18 cellular contexts compared by ENCODE assay signal in the genomic region with DNA sequence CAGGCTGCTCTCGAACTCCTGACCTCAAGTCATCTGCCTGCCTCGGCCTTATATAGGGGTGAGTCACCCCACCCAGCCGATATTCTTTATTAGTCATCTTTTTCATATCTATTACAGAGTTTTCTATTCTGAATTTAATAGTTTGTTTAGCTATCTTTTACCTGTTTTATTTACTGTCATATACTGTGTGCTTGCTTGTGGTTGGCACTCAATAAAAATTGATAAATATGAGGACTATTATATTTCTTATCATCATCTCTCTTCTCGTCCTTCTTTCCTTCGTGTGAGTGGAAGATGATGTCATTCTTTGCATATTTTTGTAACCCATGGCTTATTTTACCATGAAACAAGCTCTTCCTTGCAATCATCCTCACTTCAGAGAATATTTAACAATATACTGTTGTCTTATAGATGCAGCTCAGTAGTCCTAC.
DNase-seq lines count a peak whose midpoint lies in the region; ATAC-seq and TF ChIP-seq lines count a peak whose summit lies in the region.
"Had no signal": no experiment of that assay in that cellular context is flagged by ENCODE, and none has a peak within 500 bp of the region (broad histone marks: within the 10 kb centered on the region; RNA-seq: fewer than 3 reads in every experiment).

No MANE protein-coding gene starts in this region.

- 19 to 24% methylated on average over 5 of the region's 5 CpGs for WGBS in GM23248 (ENCODE audit: low coverage in 1 of 2, low lambda C conversion rate in 2 of 2, missing lambda C conversion rate in 2 of 2), 2 experiments

- in situ Hi-C loops in GM23248 (cut with MboI) (loop anchor here (25.0 kb wide), 1 partner anchor 253 kb away; a partner anchor contains a TSS), Panc1 (cut with HindIII; ENCODE audit: low pct_unique_long_range_greater_than_20kb, low sequenced_read_pairs) (no loop called here)

- no peak overlapping the region for H3K4me3 Mint-ChIP-seq in brain
- H3K4me3 Mint-ChIP-seq: activated CD4-positive, alpha-beta memory T cell treated with anti-CD3 and anti-CD28 coated beads for 36 hours; activated T-cell treated with anti-CD3 and anti-CD28 coated beads, Interleukin-2, amount 50 U/mL, for 24 hours had no signal

- peak overlapping the region; percentile 24 for H3K4me2 ChIP-seq in GM23248 (ENCODE audit: unreplicated experiment)

- H3K27me3 ChIP-seq in GM23248 (replicated peaks; ENCODE audit: insufficient read depth) (no peaks in the 10 kb centered on the region), Panc1 (ENCODE audit: control insufficient read depth, insufficient read depth, low read length) (no peaks in the 10 kb centered on the region), uterus (no peaks in the 10 kb centered on the region)
- H3K27me3 ChIP-seq: Peyer's patch, right atrium auricular region had no signal

- H2AFZ ChIP-seq in GM23248 = no peak overlapping the region

- peaks cover 26% of the 10 kb centered on the region for H3F3A ChIP-seq in GM23248 (ENCODE audit: insufficient read depth)

- peak; percentile 73 for DNase-seq in GM23248
- DNase-seq in Panc1 (ENCODE audit: low read depth, low spot score) = no peak
- DNase-seq in iris pigment epithelial cell (ENCODE audit: low read depth) = peak; percentile 67
- DNase-seq in NCI-H345 treated with DMSO at 0.1 percent for 48 hours (lab: John Stamatoyannopoulos, UW; ENCODE audit: unreplicated experiment) = no peak
- no peak for DNase-seq in uterus
- no peak for DNase-seq in NCI-H187 treated with DMSO at 0.1 percent for 48 hours (lab: John Stamatoyannopoulos, UW)
- DNase-seq: activated CD4-positive, alpha-beta memory T cell treated with anti-CD3 and anti-CD28 coated beads for 36 hours; activated naive CD4-positive, alpha-beta T cell treated with anti-CD3 and anti-CD28 coated beads, Interleukin-2, amount 50 U/mL, for 16 hours; activated T-cell treated with anti-CD3 and anti-CD28 coated beads, Interleukin-2, amount 50 U/mL, for 24 hours; effector CD8-positive, alpha-beta T cell; left colon; NCI-H2107; NCI-H526 treated with DMSO at 0.1 percent for 48 hours; Peyer's patch had no signal

- H3K9me3 ChIP-seq in GM23248 (ENCODE audit: low read depth) (no peaks in the 10 kb centered on the region), Panc1 (ENCODE audit: control insufficient read depth, insufficient read depth, low read depth, low read length) (no peaks in the 10 kb centered on the region), uterus (no peaks in the 10 kb centered on the region)
- H3K9me3 ChIP-seq: Peyer's patch, right atrium auricular region had no signal

- H3K27ac ChIP-seq in GM23248 (peak overlapping the region; percentile 63), Panc1 (ENCODE audit: low read length) (no peak overlapping the region; the same call in 1 of the 2 replicates), uterus (no peak overlapping the region)
- H3K27ac ChIP-seq: Peyer's patch, VCaP had no signal

- peaks cover 7% of the 10 kb centered on the region; the same call in 1 of the 2 replicates for H3K9me2 ChIP-seq in GM23248 (ENCODE audit: insufficient read depth)

- peak overlapping the region; percentile 23; the same call in 1 of the 2 replicates for H3K9ac ChIP-seq in GM23248

- CTCF ChIA-PET in Panc1 (lab: Charles Lee) = no interaction called here

- peak; percentile 33; the same call in 1 of the 2 replicates for ATAC-seq in Panc1
- no peak for ATAC-seq in GM19395 (IDR thresholded peaks at IDR 0.05; ENCODE audit: unreplicated experiment)
- ATAC-seq: left colon had no signal

- peak overlapping the region in 3 of 5 experiments; percentile 3 to 83 (median 17) for H3K27ac Mint-ChIP-seq in brain
- H3K27ac Mint-ChIP-seq: activated CD4-positive, alpha-beta memory T cell treated with anti-CD3 and anti-CD28 coated beads for 36 hours; activated T-cell treated with anti-CD3 and anti-CD28 coated beads, Interleukin-2, amount 50 U/mL, for 24 hours had no signal

- no peak for TF ChIP-seq POLR2A in uterus (IDR thresholded peaks at IDR 0.05)

- no peak for TF ChIP-seq CTCF in Panc1 (IDR thresholded peaks at IDR 0.05)
- no peak for TF ChIP-seq CTCF in brain (conservative IDR thresholded peaks at IDR 0.05)
- TF ChIP-seq CTCF in uterus (IDR thresholded peaks at IDR 0.05) = no peak

- H3K36me3 Mint-ChIP-seq in brain = no peaks in the 10 kb centered on the region
- H3K36me3 Mint-ChIP-seq: activated CD4-positive, alpha-beta memory T cell treated with anti-CD3 and anti-CD28 coated beads for 36 hours had no signal

- H4K20me1 ChIP-seq in GM23248 (ENCODE audit: insufficient read depth) = no peaks in the 10 kb centered on the region

- POLR2A ChIA-PET in Panc1 (lab: Charles Lee) = interaction anchor here (0.6 kb wide), 1 partner anchor 242 kb away, joined by 3 read pairs; no protein-coding TSS in a partner anchor

- peaks cover 0 to 7% (median 0%) of the 10 kb centered on the region in 5 experiments for H3K9me3 Mint-ChIP-seq in brain
- H3K9me3 Mint-ChIP-seq: activated CD4-positive, alpha-beta memory T cell treated with anti-CD3 and anti-CD28 coated beads for 36 hours; activated T-cell treated with anti-CD3 and anti-CD28 coated beads, Interleukin-2, amount 50 U/mL, for 24 hours had no signal

- H3K4me1 Mint-ChIP-seq in brain = peaks cover 47% of the 10 kb centered on the region

- H3K4me3 ChIP-seq in GM23248 (0 out of 2 replicates have a peak overlapping the region, but pooled peaks have one; percentile 7), Panc1 (ENCODE audit: low read depth in 2 of 2, low read length in 2 of 2) (no peak overlapping the region), uterus (no peak overlapping the region)
- H3K4me3 ChIP-seq: Peyer's patch, right atrium auricular region had no signal

- no peaks in the 10 kb centered on the region for H3K36me3 ChIP-seq in GM23248 (ENCODE audit: low read depth)
- no peaks in the 10 kb centered on the region for H3K36me3 ChIP-seq in Panc1 (ENCODE audit: control insufficient read depth, insufficient read depth, low read length)
- no peaks in the 10 kb centered on the region for H3K36me3 ChIP-seq in uterus
- H3K36me3 ChIP-seq: Peyer's patch, right atrium auricular region had no signal

- H3K79me2 ChIP-seq in GM23248 (ENCODE audit: insufficient read depth) = no peaks in the 10 kb centered on the region

- H3K27me3 Mint-ChIP-seq in brain = peaks cover 4% of the 10 kb centered on the region
- H3K27me3 Mint-ChIP-seq: activated CD4-positive, alpha-beta memory T cell treated with anti-CD3 and anti-CD28 coated beads for 36 hours; activated T-cell treated with anti-CD3 and anti-CD28 coated beads, Interleukin-2, amount 50 U/mL, for 24 hours had no signal

- intact Hi-C loops in Panc1 (cut with micrococcal nuclease; ENCODE audit: unreplicated experiment) = loop anchor here (10.0 kb wide), 1 partner anchor 656 kb away; no protein-coding TSS in a partner anchor
- intact Hi-C loops in uterus (cut with DNase I; ENCODE audit: low total_unique reads) = no loop called here

- peaks cover 36% of the 10 kb centered on the region for H3K4me1 ChIP-seq in GM23248 (ENCODE audit: insufficient read depth)
- peaks cover 44% of the 10 kb centered on the region for H3K4me1 ChIP-seq in Panc1 (ENCODE audit: control insufficient read depth, insufficient read depth, low read length)
- H3K4me1 ChIP-seq in uterus = no peaks in the 10 kb centered on the region
- H3K4me1 ChIP-seq: Peyer's patch had no signal

- BruUV-seq in Panc1 (replicated peaks; lab: Mats Ljungman, UMichigan) = no TSS peak

Comparison
In these comparisons a context has a peak if more than half of its experiments do, and no peak if none do; other contexts are left out.
1. DNase-seq: peak in GM23248 (single experiment) and iris pigment epithelial cell (single experiment); none in Panc1 (single experiment), NCI-H345 treated with DMSO at 0.1 percent for 48 hours (single experiment), uterus (0 of 2) and NCI-H187 treated with DMSO at 0.1 percent for 48 hours (single experiment).